ENCODE assay signal across 9 cellular contexts in the genomic region with DNA sequence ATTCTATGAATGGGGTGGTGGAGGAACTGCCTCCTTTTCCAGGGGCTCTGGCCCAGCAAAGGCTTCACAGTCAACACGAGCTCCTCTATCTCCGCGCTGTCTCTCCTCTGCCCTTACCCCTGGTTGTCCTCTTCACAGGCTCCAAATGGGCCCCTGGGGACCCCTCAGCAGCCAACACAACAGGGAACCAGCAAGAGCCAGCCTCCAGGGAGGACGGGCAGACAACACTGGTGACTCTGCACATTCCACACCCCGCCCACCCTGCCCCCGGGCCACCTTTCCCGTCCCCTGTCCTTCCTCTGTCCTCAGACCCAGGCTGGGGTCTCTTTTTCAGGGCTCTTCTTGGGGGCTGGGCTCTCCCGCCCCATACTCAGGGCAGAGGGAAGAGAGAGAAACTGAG. TPM values are rescaled to one million over a fixed set of nuclear protein-coding genes. Genes with fewer than 3 reads are reported as not detected.
A peak's percentile ranks its signal among the peaks of the same experiment; 100 is the strongest.
DNase-seq lines count a peak whose midpoint lies in the region; ATAC-seq and TF ChIP-seq lines count a peak whose summit lies in the region.
"Had no signal": no experiment of that assay in that cellular context is flagged by ENCODE, and none has a peak within 500 bp of the region (broad histone marks: within the 10 kb centered on the region; RNA-seq: fewer than 3 reads in every experiment).

No MANE protein-coding gene starts in this region.

- H3K4me3 ChIP-seq in CD8-positive, alpha-beta memory T cell (ENCODE audit: low read length), result peak overlapping the region; percentile 12
- H3K4me3 ChIP-seq in sigmoid colon, result peak overlapping the region in 1 of 4 donors; percentile 3

- intact Hi-C loops in sigmoid colon (cut with DNase I), result loop anchor here (1.0 to 10.0 kb wide), 2 partner anchors 65 to 171 kb away; no protein-coding TSS in a partner anchor

- TF ChIP-seq POLR2A in sigmoid colon (IDR thresholded peaks at IDR 0.05), result no peak

- peaks cover 23% of the 10 kb centered on the region for H3K4me1 ChIP-seq in CD8-positive, alpha-beta memory T cell (ENCODE audit: insufficient read depth, low read length)
- H3K4me1 ChIP-seq in sigmoid colon, result peaks cover 0 to 22% (median 11%) of the 10 kb centered on the region in 4 donors

- no peak overlapping the region for H3K27ac ChIP-seq in CD8-positive, alpha-beta memory T cell (ENCODE audit: low read depth, low read length)
- no peak overlapping the region for H3K27ac ChIP-seq in sigmoid colon
- H3K27ac ChIP-seq: HL-60 had no signal

- peaks cover 8% of the 10 kb centered on the region for H3K27me3 ChIP-seq in CD8-positive, alpha-beta memory T cell (ENCODE audit: insufficient read depth, low read length, poor library complexity, severe bottlenecking)
- H3K27me3 ChIP-seq in sigmoid colon, result no peaks in the 10 kb centered on the region

- H3K36me3 Mint-ChIP-seq in CD8-positive, alpha-beta memory T cell, result no peaks in the 10 kb centered on the region
- H3K36me3 Mint-ChIP-seq in chondrocyte (ENCODE audit: low read depth), result no peaks in the 10 kb centered on the region
- no peaks in the 10 kb centered on the region for H3K36me3 Mint-ChIP-seq in natural killer cell treated with Interleukin-12 subunit alpha and Interleukin-12 subunit beta and Interleukin-15 and Interleukin-18, amount 100 ng/mL, for 72 hours

- H3K9me3 ChIP-seq in CD8-positive, alpha-beta memory T cell (ENCODE audit: low read length), result no peaks in the 10 kb centered on the region
- H3K9me3 ChIP-seq in sigmoid colon, result no peaks in the 10 kb centered on the region

- TF ChIP-seq EP300 in sigmoid colon (IDR thresholded peaks at IDR 0.05), result no peak

- no peak for DNase-seq in CD8-positive, alpha-beta memory T cell
- DNase-seq in M059J (ENCODE audit: low read depth) (peak; percentile 16), chondrocyte (ENCODE audit: low spot score) (no peak), HUDEP-2 (lab: John Stamatoyannopoulos, UW; ENCODE audit: unreplicated experiment in 76 of 76) (no peak), sigmoid colon (no peak)
- no peak for DNase-seq in natural killer cell treated with Interleukin-12 subunit alpha and Interleukin-12 subunit beta and Interleukin-15 and Interleukin-18, amount 100 ng/mL, for 72 hours (ENCODE audit: low spot score)
- no peak for DNase-seq in activated effector memory CD4-positive, alpha-beta T cell treated with Interleukin-2 at 50 U/mL for 16 hours

- H3K4me1 Mint-ChIP-seq in CD8-positive, alpha-beta memory T cell, result peaks cover 21 to 28% (median 27%) of the 10 kb centered on the region in 3 donors
- peaks cover 40% of the 10 kb centered on the region for H3K4me1 Mint-ChIP-seq in chondrocyte (ENCODE audit: low read depth)
- peaks cover 19 to 31% of the 10 kb centered on the region in 2 donors for H3K4me1 Mint-ChIP-seq in natural killer cell treated with Interleukin-12 subunit alpha and Interleukin-12 subunit beta and Interleukin-15 and Interleukin-18, amount 100 ng/mL, for 72 hours (ENCODE audit: low read depth in 2 of 2)

- H3K36me3 ChIP-seq in CD8-positive, alpha-beta memory T cell (ENCODE audit: insufficient read depth, low read length), result no peaks in the 10 kb centered on the region
- H3K36me3 ChIP-seq in sigmoid colon, result no peaks in the 10 kb centered on the region

- CTCF ChIA-PET in CD8-positive, alpha-beta memory T cell (lab: Charles Lee), result interaction anchor here (0.7 to 14.4 kb wide), 22 partner anchors 8 to 166 kb away, joined by 3 to 306 read pairs (median 4); partner anchors contain the start of gene ETV3

- ATAC-seq in natural killer cell treated with Interleukin-12 subunit alpha and Interleukin-12 subunit beta and Interleukin-15 and Interleukin-18, amount 100 ng/mL, for 72 hours, result peak; percentile 4 to 26
- no peak for ATAC-seq in GM18498 (IDR thresholded peaks at IDR 0.05; ENCODE audit: unreplicated experiment)

- H3K27me3 Mint-ChIP-seq in CD8-positive, alpha-beta memory T cell, result peaks cover 14 to 30% of the 10 kb centered on the region in 2 donors
- H3K27me3 Mint-ChIP-seq in chondrocyte (ENCODE audit: low read depth), result no peaks in the 10 kb centered on the region
- H3K27me3 Mint-ChIP-seq in natural killer cell treated with Interleukin-12 subunit alpha and Interleukin-12 subunit beta and Interleukin-15 and Interleukin-18, amount 100 ng/mL, for 72 hours, result peaks cover 5 to 16% of the 10 kb centered on the region in 2 donors

- WGBS in sigmoid colon, 2 donors, result 13 to 15% methylated on average over 8 of the region's 8 CpGs

- H3K27ac Mint-ChIP-seq in CD8-positive, alpha-beta memory T cell, result peak overlapping the region in 5 of 8 donors; percentile 1 to 87 (median 39)
- H3K27ac Mint-ChIP-seq in chondrocyte (ENCODE audit: unreplicated experiment), result no peak overlapping the region
- H3K27ac Mint-ChIP-seq in natural killer cell treated with Interleukin-12 subunit alpha and Interleukin-12 subunit beta and Interleukin-15 and Interleukin-18, amount 100 ng/mL, for 72 hours, result peak overlapping the region in 1 of 2 donors; percentile 70

- no peak for TF ChIP-seq CTCF in chondrocyte (IDR thresholded peaks at IDR 0.05)
- TF ChIP-seq CTCF in sigmoid colon (IDR thresholded peaks at IDR 0.05), result no peak

- H3K4me3 Mint-ChIP-seq in CD8-positive, alpha-beta memory T cell, result peak overlapping the region in 5 of 7 donors; percentile 33 to 68 (median 56)
- H3K4me3 Mint-ChIP-seq in chondrocyte (ENCODE audit: unreplicated experiment), result peak overlapping the region; percentile 65
- peak overlapping the region; percentile 35 for H3K4me3 Mint-ChIP-seq in natural killer cell treated with Interleukin-12 subunit alpha and Interleukin-12 subunit beta and Interleukin-15 and Interleukin-18, amount 100 ng/mL, for 72 hours

- POLR2A ChIA-PET in CD8-positive, alpha-beta memory T cell (lab: Charles Lee), result interaction anchor here (0.9 kb wide), 1 partner anchor 66 kb away, joined by 3 read pairs; no protein-coding TSS in a partner anchor

- H3K9me3 Mint-ChIP-seq in CD8-positive, alpha-beta memory T cell, result no peaks in the 10 kb centered on the region
- no peaks in the 10 kb centered on the region for H3K9me3 Mint-ChIP-seq in chondrocyte (ENCODE audit: low read depth)
- no peaks in the 10 kb centered on the region for H3K9me3 Mint-ChIP-seq in natural killer cell treated with Interleukin-12 subunit alpha and Interleukin-12 subunit beta and Interleukin-15 and Interleukin-18, amount 100 ng/mL, for 72 hours

RNA-seq across cellular contexts. Expression of gene ETV3, which starts 17.5 kb away (rescaled TPM):
- 10 to 100 TPM; 24.8 to 26.4 TPM for total RNA-seq in CD8-positive, alpha-beta memory T cell
- polyA plus RNA-seq in CD8-positive, alpha-beta memory T cell, result 10.0 TPM
- total RNA-seq in M059J (2014; rRNA removed; shearing (Covaris generic)), result 8.2 and 8.8 TPM in 2 replicates
- total RNA-seq in chondrocyte (23.4 to 25.6 TPM (median 24.4 TPM) in 3 replicates), sigmoid colon (10 to 100 TPM; 14.1 to 20.2 (median 17.6) TPM)
- total RNA-seq in natural killer cell treated with Interleukin-12 subunit alpha and Interleukin-12 subunit beta and Interleukin-15 and Interleukin-18, amount 100 ng/mL, for 72 hours, result 10 to 100 TPM; 45.8 to 63.0 TPM
- polyA plus RNA-seq in sigmoid colon, result 10 to 100 TPM in 1 of 3 donors, 1 to 10 TPM in 2; 6.6 to 12.4 (median 9.0) TPM

RNA-seq across cellular contexts. Expression of gene ETV3L, which starts 56.0 kb away (rescaled TPM):
- total RNA-seq in CD8-positive, alpha-beta memory T cell, result not detected
- polyA plus RNA-seq in CD8-positive, alpha-beta memory T cell, result not detected
- not detected in 2 replicates for total RNA-seq in M059J (2014; rRNA removed; shearing (Covaris generic))
- not detected in 3 replicates for total RNA-seq in chondrocyte
- 1 to 10 TPM; 1.7 to 3.6 TPM for total RNA-seq in natural killer cell treated with Interleukin-12 subunit alpha and Interleukin-12 subunit beta and Interleukin-15 and Interleukin-18, amount 100 ng/mL, for 72 hours
- total RNA-seq in sigmoid colon, result not detected
- polyA plus RNA-seq in sigmoid colon, result under 1 TPM in 1 of 3 donors, not detected in 2; 0.03 TPM
